8 cellular contexts compared by ENCODE assay signal in genomic region chr7:74606909-74607255, GRCh38. TPM values are rescaled to one million over a fixed set of nuclear protein-coding genes. Genes with fewer than 3 reads are reported as not detected.
DNase-seq lines count a peak whose midpoint lies in the region; ATAC-seq and TF ChIP-seq lines count a peak whose summit lies in the region.

No MANE protein-coding gene starts in this region.

- peak overlapping the region; percentile 68 for H3K27ac ChIP-seq in 22Rv1

- peak overlapping the region; percentile 68 for H3K4me3 Mint-ChIP-seq in HFFc6

- no peaks in the 10 kb centered on the region for H3K9me3 Mint-ChIP-seq in HFFc6

- no peaks in the 10 kb centered on the region for H3K36me3 ChIP-seq in mucosa of descending colon (ENCODE audit: low read depth)

- peak overlapping the region; percentile 62 for H3K27ac Mint-ChIP-seq in HFFc6

- TF ChIP-seq CTCF in 22Rv1 (IDR thresholded peaks at IDR 0.05) (no peak), HFFc6 (IDR thresholded peaks at IDR 0.05) (no peak), cardiac fibroblast (IDR thresholded peaks at IDR 0.05; ENCODE audit: low read depth, low read length) (no peak), mucosa of descending colon (IDR thresholded peaks at IDR 0.05) (no peak)

- H3K4me1 Mint-ChIP-seq in HFFc6 (ENCODE audit: low read depth), result peaks cover 38% of the 10 kb centered on the region

- peak; percentile 3 for ATAC-seq in mucosa of descending colon
- no peak for ATAC-seq in GM21717 (IDR thresholded peaks at IDR 0.05; ENCODE audit: unreplicated experiment)

- H3K9me3 ChIP-seq in mucosa of descending colon, result no peaks in the 10 kb centered on the region

- intact Hi-C loops in mucosa of descending colon (cut with DNase I, micrococcal nuclease), result no loop called here

- H3K4me3 ChIP-seq in cardiac fibroblast (replicated peaks in 1 of 2; ENCODE audit: low read depth in 2 of 2, low read length in 2 of 2) (peak overlapping the region; percentile 8 to 39), mucosa of descending colon (no peak overlapping the region)

- DNase-seq in HFFc6 (no peak), cardiac fibroblast (ENCODE audit: low read depth in 2 of 2) (no peak), mucosa of descending colon (no peak), NCI-H2029 (lab: John Stamatoyannopoulos, UW) (no peak), iPS-NIHi7 (ENCODE audit: extremely low spot score) (no peak)
- DNase-seq in activated CD4-positive, alpha-beta T cell treated with anti-CD3 and anti-CD28 coated beads for 1 hour, result no peak

- H3K4me1 ChIP-seq in mucosa of descending colon (ENCODE audit: low read depth), result peaks cover 13% of the 10 kb centered on the region

- H3K36me3 Mint-ChIP-seq in HFFc6 (ENCODE audit: low read depth), result no peaks in the 10 kb centered on the region

- H3K27me3 Mint-ChIP-seq in HFFc6 (ENCODE audit: insufficient read depth), result peaks cover 5% of the 10 kb centered on the region

RNA-seq across cellular contexts. Expression of gene GTF2I, which starts 50.6 kb away (rescaled TPM):
- total RNA-seq in HFFc6 (2021; fragmentation: NEBNext Ultra II Directional; extraction: Animal tissue kit (Norgen Biotek cat#: 25700)), result 100 to 1,000 TPM; 139 to 152 (median 151) TPM
- total RNA-seq in mucosa of descending colon, result 100 to 1,000 TPM; 111 to 220 (median 130) TPM
